9 cellular contexts compared by ENCODE assay signal in the genomic region with DNA sequence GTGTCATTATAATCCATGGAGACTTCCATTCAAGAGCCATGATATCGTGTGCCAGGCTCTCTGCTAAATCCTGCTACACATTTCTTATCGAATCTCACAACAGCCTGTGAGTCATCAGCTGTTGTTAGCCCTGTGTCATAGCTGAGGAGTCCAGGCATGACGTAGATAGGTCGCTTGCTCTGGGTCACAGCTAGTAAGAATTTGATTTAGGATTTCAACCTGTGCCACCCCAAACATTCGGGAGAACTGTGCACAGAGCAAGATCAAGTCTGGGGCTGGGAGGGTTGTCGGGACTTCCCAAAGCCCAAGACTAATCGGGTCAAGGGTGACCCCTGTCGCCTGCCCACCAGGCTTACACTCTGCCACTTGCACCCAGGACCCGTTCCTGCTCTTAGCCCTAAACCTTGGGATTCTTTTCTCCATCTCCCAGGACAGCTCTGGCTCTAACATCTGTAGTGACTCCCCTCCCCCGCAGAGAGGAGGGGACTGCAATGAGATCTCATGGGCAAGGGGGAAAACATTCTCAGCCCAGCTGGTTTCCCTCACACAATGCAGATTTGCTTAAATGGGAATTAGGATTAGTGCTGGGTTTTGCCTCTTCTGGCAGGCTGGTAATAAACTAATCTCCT. TPM values are rescaled to one million over a fixed set of nuclear protein-coding genes. Genes with fewer than 3 reads are reported as not detected.
DNase-seq lines count a peak whose midpoint lies in the region; ATAC-seq and TF ChIP-seq lines count a peak whose summit lies in the region.
"Had no signal": no experiment of that assay in that cellular context is flagged by ENCODE, and none has a peak within 500 bp of the region (broad histone marks: within the 10 kb centered on the region; RNA-seq: fewer than 3 reads in every experiment).

No MANE protein-coding gene starts in this region.

- ATAC-seq in HG03354 (IDR thresholded peaks at IDR 0.05; ENCODE audit: poor library complexity, severe bottlenecking, unreplicated experiment), result no peak

- 33 to 34% methylated on average over 10 of the region's 10 CpGs for WGBS in ectodermal cell, 2 experiments

- H3K4me2 ChIP-seq in MM.1S (ENCODE audit: low read depth, low read length), result no peak overlapping the region

- H2AFZ ChIP-seq in MM.1S (ENCODE audit: low read length), result no peak overlapping the region

- peaks cover 7% of the 10 kb centered on the region for H3K36me3 ChIP-seq in ectodermal cell (ENCODE audit: control insufficient read depth, insufficient read depth, low read length)
- no peaks in the 10 kb centered on the region for H3K36me3 ChIP-seq in MM.1S (replicated peaks; ENCODE audit: insufficient read depth, low read length)

- peak overlapping the region; percentile 76 for H3K27ac ChIP-seq in ectodermal cell (ENCODE audit: insufficient read depth, low read depth, low read length, poor library complexity, severe bottlenecking)
- no peak overlapping the region for H3K27ac ChIP-seq in MM.1S (ENCODE audit: low read length)

- no peaks in the 10 kb centered on the region for H4K20me1 ChIP-seq in MM.1S (ENCODE audit: insufficient read depth, low read length)

- H3K27me3 ChIP-seq in ectodermal cell (ENCODE audit: control insufficient read depth, insufficient read depth, low read length, poor library complexity, severe bottlenecking), result no peaks in the 10 kb centered on the region
- H3K27me3 ChIP-seq in MM.1S (replicated peaks; ENCODE audit: insufficient read depth, low read length), result no peaks in the 10 kb centered on the region

- H3K79me2 ChIP-seq in MM.1S (ENCODE audit: low read length), result no peaks in the 10 kb centered on the region

- H3K9me3 ChIP-seq in ectodermal cell (ENCODE audit: control insufficient read depth, low read length) (no peaks in the 10 kb centered on the region), MM.1S (replicated peaks; ENCODE audit: insufficient read depth, low read length) (no peaks in the 10 kb centered on the region)

- no peak overlapping the region for H3K4me3 ChIP-seq in ectodermal cell (ENCODE audit: insufficient read depth, low read depth, low read length)
- no peak overlapping the region for H3K4me3 ChIP-seq in MM.1S (ENCODE audit: low read length)

- TF ChIP-seq CTCF in MM.1S (IDR thresholded peaks at IDR 0.05; ENCODE audit: low read length), result no peak

- DNase-seq in A172 (ENCODE audit: low spot score), result peak; percentile 88
- DNase-seq in M059J (ENCODE audit: low read depth), result peak; percentile 93
- peak; percentile 62 for DNase-seq in mesenteric fat pad (ENCODE audit: low spot score)
- no peak for DNase-seq in MM.1S
- no peak for DNase-seq in effector CD4-positive, alpha-beta T cell
- DNase-seq in stimulated activated CD4-positive, alpha-beta T cell treated with anti-CD3 and anti-CD28 coated beads, Interleukin-15, amount 100 ng/mL, for 24 hours, result no peak

- no peak overlapping the region for H3K9ac ChIP-seq in MM.1S (ENCODE audit: low read length)

- no peaks in the 10 kb centered on the region for H3K9me2 ChIP-seq in MM.1S (replicated peaks; ENCODE audit: insufficient read depth, low read length)

- H3K4me1 ChIP-seq in ectodermal cell (ENCODE audit: control insufficient read depth, insufficient read depth, low read length) (peaks cover 25% of the 10 kb centered on the region), MM.1S (ENCODE audit: low read length) (no peaks in the 10 kb centered on the region)

- H3F3A ChIP-seq in MM.1S (ENCODE audit: insufficient read depth, low read length), result no peaks in the 10 kb centered on the region

RNA-seq across cellular contexts. Expression of gene TSPAN18, which starts 34.3 kb away (rescaled TPM):
- total RNA-seq in A172 (2014; rRNA removed; shearing (Covaris generic)), result not detected in 2 replicates
- 1.1 and 2.5 TPM in 2 replicates for total RNA-seq in M059J (2014; rRNA removed; shearing (Covaris generic))
- 97.7 TPM for polyA plus RNA-seq in ectodermal cell (2013, experiment 1 of 4)
- polyA plus RNA-seq in ectodermal cell (2013, experiment 2 of 4), result 118 TPM
- polyA plus RNA-seq in ectodermal cell (2013, experiment 3 of 4), result 79.6 TPM
- polyA plus RNA-seq in ectodermal cell (2013, experiment 4 of 4), result 97.4 TPM
- 14.2 TPM for total RNA-seq in mesenteric fat pad
- polyA plus RNA-seq: CD14-positive monocyte had no signal

Comparison
In these comparisons a context has a peak if more than half of its experiments do, and no peak if none do; other contexts are left out.
1. DNase-seq: peak in A172 (single experiment), M059J (single experiment) and mesenteric fat pad (single experiment); none in MM.1S (single experiment), effector CD4-positive, alpha-beta T cell (single experiment) and stimulated activated CD4-positive, alpha-beta T cell treated with anti-CD3 and anti-CD28 coated beads, Interleukin-15, amount 100 ng/mL, for 24 hours (single experiment).